ENCODE assay signal across 8 cellular contexts in genomic region chr10:103917326-103918052, GRCh38. TPM values are rescaled to one million over a fixed set of nuclear protein-coding genes. Genes with fewer than 3 reads are reported as not detected.
DNase-seq lines count a peak whose midpoint lies in the region; ATAC-seq and TF ChIP-seq lines count a peak whose summit lies in the region.

No MANE protein-coding gene starts in this region.

- H3K36me3 Mint-ChIP-seq in Calu3 (ENCODE audit: insufficient read depth, unreplicated experiment) = peaks cover 13% of the 10 kb centered on the region
- H3K36me3 Mint-ChIP-seq in activated CD4-positive, alpha-beta T cell treated with anti-CD3 and anti-CD28 coated beads, Interleukin-2, amount 10 ng/mL, durations not matched to agents 7 days and 5 days (ENCODE audit: low read depth) = peaks cover 37% of the 10 kb centered on the region

- POLR2A ChIA-PET in activated CD4-positive, alpha-beta T cell treated with anti-CD3 and anti-CD28 coated beads, Interleukin-2, amount 10 ng/mL, durations not matched to agents 7 days and 5 days (lab: Charles Lee) = interaction anchor here (0.5 kb wide), 1 partner anchor 1203 kb away, joined by 3 read pairs; the partner anchor contains the start of genes ARL3 and SFXN2

- BruUV-seq in Calu3 (replicated peaks; lab: Mats Ljungman, UMichigan) = TSS peak; percentile 57

- H3K4me1 ChIP-seq in neuronal stem cell (ENCODE audit: control insufficient read depth in 2 of 2, insufficient read depth in 1 of 2, low read depth in 1 of 2, low read length in 2 of 2) = peaks cover 5 to 13% of the 10 kb centered on the region in 2 donors

- peaks cover 0 to 1% of the 10 kb centered on the region in 2 donors for H3K36me3 ChIP-seq in neuronal stem cell (replicated peaks in 1 of 2; ENCODE audit: control insufficient read depth in 2 of 2, insufficient read depth in 2 of 2, low read length in 2 of 2)

- no peak overlapping the region for H4K8ac ChIP-seq in neuronal stem cell (ENCODE audit: low read depth, low read length)

- H3K23ac ChIP-seq in neuronal stem cell (ENCODE audit: low read depth, low read length, poor library complexity) = peak overlapping the region; percentile 68

- H3K9me3 ChIP-seq in neuronal stem cell (replicated peaks in 1 of 2; ENCODE audit: control insufficient read depth in 2 of 2, insufficient read depth in 1 of 2, low read depth in 1 of 2, low read length in 2 of 2) = peaks cover 4 to 8% of the 10 kb centered on the region in 2 donors

- peak overlapping the region; percentile 90 for H2AFZ ChIP-seq in neuronal stem cell (ENCODE audit: low read length)

- peak overlapping the region; percentile 77 for H3K27ac ChIP-seq in neuronal stem cell (replicated peaks; ENCODE audit: low read length)

- peak overlapping the region; percentile 86 for H3K27ac Mint-ChIP-seq in Calu3 (ENCODE audit: unreplicated experiment)
- H3K27ac Mint-ChIP-seq in activated CD4-positive, alpha-beta T cell treated with anti-CD3 and anti-CD28 coated beads, Interleukin-2, amount 10 ng/mL, durations not matched to agents 7 days and 5 days = peak overlapping the region; percentile 96

- no peak overlapping the region for H2BK15ac ChIP-seq in neuronal stem cell (ENCODE audit: low read length)

- peak; percentile 3 for ATAC-seq in GM21360 (IDR thresholded peaks at IDR 0.05; ENCODE audit: unreplicated experiment)
- ATAC-seq in HG03575 (IDR thresholded peaks at IDR 0.05; ENCODE audit: extremely low read depth, insufficient number of reproducible peaks, low FRiP score, unreplicated experiment) = peak; percentile 10

- H3K4ac ChIP-seq in neuronal stem cell (ENCODE audit: low read length) = no peak overlapping the region

- peak overlapping the region; percentile 8 for H2AK5ac ChIP-seq in neuronal stem cell (ENCODE audit: low read depth, low read length)

- H2BK12ac ChIP-seq in neuronal stem cell (ENCODE audit: low read length) = no peak overlapping the region

- H3K79me1 ChIP-seq in neuronal stem cell (ENCODE audit: low read depth, low read length) = peaks cover 3% of the 10 kb centered on the region

- peaks cover 7% of the 10 kb centered on the region for H3K4me1 Mint-ChIP-seq in Calu3 (ENCODE audit: low read depth, unreplicated experiment)
- peaks cover 52% of the 10 kb centered on the region for H3K4me1 Mint-ChIP-seq in activated CD4-positive, alpha-beta T cell treated with anti-CD3 and anti-CD28 coated beads, Interleukin-2, amount 10 ng/mL, durations not matched to agents 7 days and 5 days

- peak overlapping the region; percentile 85 for H3K4me2 ChIP-seq in neuronal stem cell (ENCODE audit: insufficient read depth, low read length, poor library complexity, severe bottlenecking)

- H2BK5ac ChIP-seq in neuronal stem cell (ENCODE audit: low read length) = no peak overlapping the region

- no peak for TF ChIP-seq CTCF in Calu3 (IDR thresholded peaks at IDR 0.05; ENCODE audit: unreplicated experiment)

- H3K14ac ChIP-seq in neuronal stem cell (ENCODE audit: low read length) = peak overlapping the region; percentile 86

- no peaks in the 10 kb centered on the region for H3K27me3 Mint-ChIP-seq in Calu3 (ENCODE audit: unreplicated experiment)
- no peaks in the 10 kb centered on the region for H3K27me3 Mint-ChIP-seq in activated CD4-positive, alpha-beta T cell treated with anti-CD3 and anti-CD28 coated beads, Interleukin-2, amount 10 ng/mL, durations not matched to agents 7 days and 5 days

- CTCF ChIA-PET in Calu3 (lab: Charles Lee) = interaction anchor here (0.6 to 0.8 kb wide), 3 partner anchors 12 to 203 kb away, joined by 4 to 6 read pairs (median 6); no protein-coding TSS in a partner anchor
- CTCF ChIA-PET in activated CD4-positive, alpha-beta T cell treated with anti-CD3 and anti-CD28 coated beads, Interleukin-2, amount 10 ng/mL, durations not matched to agents 7 days and 5 days (lab: Charles Lee) = no interaction called here

- H3K9me3 Mint-ChIP-seq in Calu3 (ENCODE audit: low read depth, unreplicated experiment) = no peaks in the 10 kb centered on the region
- H3K9me3 Mint-ChIP-seq in activated CD4-positive, alpha-beta T cell treated with anti-CD3 and anti-CD28 coated beads, Interleukin-2, amount 10 ng/mL, durations not matched to agents 7 days and 5 days = peaks cover 8% of the 10 kb centered on the region

- peak overlapping the region; percentile 92 for H4K91ac ChIP-seq in neuronal stem cell (ENCODE audit: low read depth, low read length, poor library complexity)

- no CpG with 5 or more reads among the region's 28 CpGs for WGBS in neuronal stem cell (ENCODE audit: extremely low coverage in 2 of 2, insufficient read length in 2 of 2, insufficient replicate concordance in 1 of 2), 2 donors

- intact Hi-C loops in Calu3 (cut with micrococcal nuclease; ENCODE audit: unreplicated experiment) = loop anchor here (2.0 kb wide), 1 partner anchor 51 kb away; no protein-coding TSS in a partner anchor

- H3K4me3 ChIP-seq in neuronal stem cell (ENCODE audit: low read length in 2 of 2) = peak overlapping the region; percentile 62 to 82

- DNase-seq in Calu3 (peak; percentile 29), fibroblast of the conjunctiva (ENCODE audit: low read depth) (peak; percentile 33), neuronal stem cell (ENCODE audit: low spot score) (peak; percentile 8), T-helper 9 cell (no peak), kidney tubule cell (ENCODE audit: low spot score) (no peak)
- DNase-seq in activated CD4-positive, alpha-beta T cell treated with anti-CD3 and anti-CD28 coated beads, Interleukin-2, amount 10 ng/mL, durations not matched to agents 7 days and 5 days = no peak

- H3K4me3 Mint-ChIP-seq in Calu3 (ENCODE audit: low read depth, unreplicated experiment) = peak overlapping the region; percentile 84
- H3K4me3 Mint-ChIP-seq in activated CD4-positive, alpha-beta T cell treated with anti-CD3 and anti-CD28 coated beads, Interleukin-2, amount 10 ng/mL, durations not matched to agents 7 days and 5 days = peak overlapping the region; percentile 93

- H3K27me3 ChIP-seq in neuronal stem cell (ENCODE audit: control insufficient read depth in 3 of 3, insufficient read depth in 3 of 3, low read depth in 1 of 3, low read length in 3 of 3) = no peaks in the 10 kb centered on the region

- H2BK120ac ChIP-seq in neuronal stem cell (ENCODE audit: low read depth, low read length) = no peak overlapping the region

- peak overlapping the region; percentile 93 for H3K9ac ChIP-seq in neuronal stem cell (ENCODE audit: low read depth, low read length, poor library complexity)

- H3K18ac ChIP-seq in neuronal stem cell (ENCODE audit: low read length) = peak overlapping the region; percentile 96

RNA-seq across cellular contexts. Expression of gene STN1, which starts 0.5 kb away (rescaled TPM):
- 13.1 and 16.0 TPM in 2 replicates for total RNA-seq in Calu3 (2022)
- total RNA-seq in activated CD4-positive, alpha-beta T cell treated with anti-CD3 and anti-CD28 coated beads, Interleukin-2, amount 10 ng/mL, durations not matched to agents 7 days and 5 days = 10 to 100 TPM; 46.5 to 50.9 TPM
- polyA plus RNA-seq in neuronal stem cell (2013, experiment 1 of 2) = 17.4 TPM
- polyA plus RNA-seq in neuronal stem cell (2013, experiment 2 of 2) = 16.7 TPM

RNA-seq across cellular contexts. Expression of gene SLK, which starts 49.5 kb away (rescaled TPM):
- total RNA-seq in Calu3 (2022) = 25.6 and 31.2 TPM in 2 replicates
- 10 to 100 TPM; 31.5 to 32.4 TPM for total RNA-seq in activated CD4-positive, alpha-beta T cell treated with anti-CD3 and anti-CD28 coated beads, Interleukin-2, amount 10 ng/mL, durations not matched to agents 7 days and 5 days
- polyA plus RNA-seq in neuronal stem cell (2013, experiment 1 of 2) = 19.3 TPM
- polyA plus RNA-seq in neuronal stem cell (2013, experiment 2 of 2) = 19.4 TPM

Comparison
In these comparisons a context has a peak if more than half of its experiments do, and no peak if none do; other contexts are left out.
1. DNase-seq: peak in Calu3 (single experiment), fibroblast of the conjunctiva (single experiment) and neuronal stem cell (single experiment); none in activated CD4-positive, alpha-beta T cell treated with anti-CD3 and anti-CD28 coated beads, Interleukin-2, amount 10 ng/mL, durations not matched to agents 7 days and 5 days (single experiment), T-helper 9 cell (single experiment) and kidney tubule cell (single experiment).